1 cellular context compared by ENCODE assay signal in genomic region chr18:36298113-36298701, GRCh38.
TF ChIP-seq lines count a peak whose summit lies in the region.

No MANE protein-coding gene starts in this region.

TF ChIP-seq in HEK293, 187 proteins besides CTCF, POLR2A, EP300 and RAD21 (continued from another document and continues in another):
- TF ChIP-seq EGR2 (tag by site-specific recombination; IDR thresholded peaks at IDR 0.05; ENCODE audit: low read depth) = peak; percentile 34; the same call in 1 of the 2 replicates
- no peak for TF ChIP-seq ZNF658 (tag by site-specific recombination; IDR thresholded peaks at IDR 0.05)
- no peak for TF ChIP-seq ZNF660 (tag by site-specific recombination; IDR thresholded peaks at IDR 0.05)
- TF ChIP-seq ZNF426 (tag by site-specific recombination; IDR thresholded peaks at IDR 0.05) = no peak
- peak; percentile 69 for TF ChIP-seq ZBTB26 (tag by site-specific recombination; optimal IDR thresholded peaks at IDR 0.05)
- TF ChIP-seq ZXDB (tag by site-specific recombination; IDR thresholded peaks at IDR 0.05) = no peak
- no peak for TF ChIP-seq ZNF266 (tag by site-specific recombination; IDR thresholded peaks at IDR 0.05; ENCODE audit: low read depth)
- TF ChIP-seq ZNF138 (tag by site-specific recombination; IDR thresholded peaks at IDR 0.05; ENCODE audit: borderline replicate concordance) = no peak
- no peak for TF ChIP-seq SP7 (tag by site-specific recombination; IDR thresholded peaks at IDR 0.05)
- TF ChIP-seq ZNF140 (tag by site-specific recombination; IDR thresholded peaks at IDR 0.05) = no peak
- no peak for TF ChIP-seq PRDM2 (tag by site-specific recombination; IDR thresholded peaks at IDR 0.05; ENCODE audit: borderline replicate concordance)
- no peak for TF ChIP-seq ZNF10 (tag by site-specific recombination; IDR thresholded peaks at IDR 0.05)
- no peak for TF ChIP-seq ZNF544 (tag by site-specific recombination; IDR thresholded peaks at IDR 0.05)
- TF ChIP-seq ATF2 (tag by site-specific recombination; IDR thresholded peaks at IDR 0.05; ENCODE audit: low read depth) = no peak
- no peak for TF ChIP-seq ZBTB7A (tag by site-specific recombination; IDR thresholded peaks at IDR 0.05; ENCODE audit: low read depth)
- TF ChIP-seq ZSCAN18 (tag by site-specific recombination; IDR thresholded peaks at IDR 0.05) = no peak
- TF ChIP-seq ZNF311 (tag by site-specific recombination; IDR thresholded peaks at IDR 0.05; ENCODE audit: borderline replicate concordance) = no peak
- TF ChIP-seq ZNF610 (tag by site-specific recombination; IDR thresholded peaks at IDR 0.05; ENCODE audit: borderline replicate concordance) = no peak
- no peak for TF ChIP-seq ZNF175 (tag by site-specific recombination; IDR thresholded peaks at IDR 0.05)
- TF ChIP-seq ZFP41 (tag by site-specific recombination; IDR thresholded peaks at IDR 0.05; ENCODE audit: borderline replicate concordance) = no peak
- TF ChIP-seq ELK4 (IDR thresholded peaks at IDR 0.05; ENCODE audit: borderline replicate concordance, low read depth, low read length) = no peak
- no peak for TF ChIP-seq ZNF416 (tag by site-specific recombination; IDR thresholded peaks at IDR 0.05)
- no peak; the same call in 1 of the 2 replicates for TF ChIP-seq KLF17 (tag by site-specific recombination; IDR thresholded peaks at IDR 0.05)
- peak; percentile 6; the same call in 1 of the 2 replicates for TF ChIP-seq SP3 (tag by site-specific recombination; IDR thresholded peaks at IDR 0.05)
- no peak for TF ChIP-seq ZNF555 (tag by site-specific recombination; conservative IDR thresholded peaks at IDR 0.05)
- no peak for TF ChIP-seq OSR2 (tag by site-specific recombination; IDR thresholded peaks at IDR 0.05)
- TF ChIP-seq ZNF148 (tag by site-specific recombination; IDR thresholded peaks at IDR 0.05; ENCODE audit: borderline replicate concordance) = no peak
- TF ChIP-seq ZNF488 (tag by site-specific recombination; IDR thresholded peaks at IDR 0.05) = no peak
- TF ChIP-seq ZNF146 (tag by site-specific recombination; IDR thresholded peaks at IDR 0.05) = no peak
- no peak for TF ChIP-seq ZNF677 (tag by site-specific recombination; IDR thresholded peaks at IDR 0.05)
- TF ChIP-seq INSM2 (tag by site-specific recombination; IDR thresholded peaks at IDR 0.05) = no peak
- TF ChIP-seq REPIN1 (tag by site-specific recombination; IDR thresholded peaks at IDR 0.05; ENCODE audit: low read depth) = no peak
- no peak for TF ChIP-seq IKZF3 (tag by site-specific recombination; IDR thresholded peaks at IDR 0.05)
- no peak for TF ChIP-seq ZNF174 (tag by site-specific recombination; IDR thresholded peaks at IDR 0.05)
- TF ChIP-seq KLF16 (tag by site-specific recombination; IDR thresholded peaks at IDR 0.05) = no peak
- peak; percentile 70 for TF ChIP-seq KLF9 (tag by site-specific recombination; IDR thresholded peaks at IDR 0.05; ENCODE audit: low read depth)
- no peak for TF ChIP-seq ZNF514 (tag by site-specific recombination; IDR thresholded peaks at IDR 0.05)
- no peak for TF ChIP-seq KLF10 (tag by site-specific recombination; IDR thresholded peaks at IDR 0.05)
- no peak for TF ChIP-seq ZNF580 (tag by site-specific recombination; IDR thresholded peaks at IDR 0.05)
- no peak for TF ChIP-seq ZNF792 (tag by site-specific recombination; IDR thresholded peaks at IDR 0.05)
- TF ChIP-seq ZNF596 (tag by site-specific recombination; IDR thresholded peaks at IDR 0.05) = no peak
- TF ChIP-seq HOXA7 (CRISPR knock-in tag; IDR thresholded peaks at IDR 0.05; ENCODE audit: borderline replicate concordance) = no peak
- TF ChIP-seq ZNF837 (tag by site-specific recombination; IDR thresholded peaks at IDR 0.05) = no peak
- peak; percentile 15 for TF ChIP-seq GLIS1 (tag by site-specific recombination; IDR thresholded peaks at IDR 0.05)
- no peak for TF ChIP-seq MYNN (tag by site-specific recombination; IDR thresholded peaks at IDR 0.05; ENCODE audit: borderline replicate concordance)
- no peak for TF ChIP-seq BCL11B (tag by site-specific recombination; IDR thresholded peaks at IDR 0.05; ENCODE audit: low read depth)
- no peak for TF ChIP-seq ZNF24 (tag by site-specific recombination; IDR thresholded peaks at IDR 0.05)
- no peak for TF ChIP-seq ZEB2 (tag by site-specific recombination; IDR thresholded peaks at IDR 0.05)
- no peak for TF ChIP-seq ZNF302 (tag by site-specific recombination; IDR thresholded peaks at IDR 0.05; ENCODE audit: low read depth)
- no peak for TF ChIP-seq ZNF830 (tag by site-specific recombination; IDR thresholded peaks at IDR 0.05; ENCODE audit: low read depth)
- no peak for TF ChIP-seq RBAK (tag by site-specific recombination; IDR thresholded peaks at IDR 0.05)
- TF ChIP-seq ZNF423 (tag by site-specific recombination; IDR thresholded peaks at IDR 0.05) = 0 out of 2 replicates have a peak, but pooled peaks have one; percentile 1
